In the genomic region with DNA sequence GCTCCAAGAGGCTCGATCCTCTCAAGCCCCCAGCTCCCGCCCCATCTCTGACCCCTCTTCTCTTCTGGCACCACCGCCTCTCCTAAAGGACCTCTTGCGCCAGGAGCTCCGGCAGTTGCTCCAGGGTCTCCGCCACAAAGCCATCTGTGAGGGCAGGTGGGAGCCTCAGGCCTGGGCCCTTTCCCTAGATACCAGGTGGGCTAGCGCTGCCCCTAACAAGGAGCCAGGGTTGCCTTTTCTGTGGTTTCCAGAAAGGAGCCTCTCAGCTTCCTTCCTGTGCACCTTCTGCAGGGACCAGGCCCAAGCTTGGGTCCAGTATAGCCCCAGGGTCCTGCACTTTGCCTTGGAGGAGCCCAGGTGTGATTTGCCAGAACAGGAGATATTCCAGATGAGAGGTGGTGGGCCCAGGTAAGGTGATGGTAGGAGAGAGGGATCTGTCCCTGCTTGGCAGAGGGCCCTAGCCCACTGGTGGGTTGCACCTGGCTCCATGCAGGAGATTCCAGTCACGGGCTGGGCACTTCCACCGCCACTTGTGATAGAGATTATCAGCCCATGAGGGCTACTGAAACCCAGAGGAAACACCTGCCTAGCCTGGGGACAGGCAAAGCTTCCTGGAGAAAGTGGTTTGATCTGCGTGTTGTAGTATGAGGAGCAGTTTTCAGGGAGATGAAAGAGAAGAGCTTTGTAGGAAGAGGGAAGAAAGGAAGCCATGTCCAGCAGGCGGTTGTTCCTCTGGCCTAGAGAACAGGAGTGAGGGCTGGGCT, we compare ENCODE assay signal across 1 cellular context.
TF ChIP-seq lines count a peak whose summit lies in the region.

No MANE protein-coding gene starts in this region.

TF ChIP-seq in GM12878, 131 proteins besides CTCF, POLR2A, EP300 and RAD21:
- TF ChIP-seq PML (IDR thresholded peaks at IDR 0.05; ENCODE audit: low read length) = no peak
- no peak for TF ChIP-seq EGR1 (IDR thresholded peaks at IDR 0.05; ENCODE audit: borderline replicate concordance in 1 of 2, low read depth in 2 of 2, low read length in 2 of 2)
